28 cellular contexts compared by ENCODE assay signal in genomic region chr18:14098428-14098827, GRCh38.
"Had no signal": no experiment of that assay in that cellular context is flagged by ENCODE, and none has a peak within 500 bp of the region (broad histone marks: within the 10 kb centered on the region; RNA-seq: fewer than 3 reads in every experiment).

No MANE protein-coding gene starts in this region.

- H3K27ac ChIP-seq: colonic mucosa, esophagus muscularis mucosa, foreskin keratinocyte, gastroesophageal sphincter, heart left ventricle, hepatocyte, left lung, neural progenitor cell, parathyroid adenoma, sigmoid colon, spleen, testis, tibial artery had no signal

- H3K4me1 ChIP-seq: colonic mucosa, esophagus muscularis mucosa, foreskin keratinocyte, gastroesophageal sphincter, heart left ventricle, left lung, neural progenitor cell, parathyroid adenoma, sigmoid colon, spleen, testis, tibial artery had no signal

- H3K9me3 ChIP-seq: colonic mucosa, esophagus muscularis mucosa, gastroesophageal sphincter, left lung, sigmoid colon, testis had no signal

- H3K4me1 Mint-ChIP-seq: endodermal cell, nephron, neural progenitor cell had no signal

- H3K27me3 Mint-ChIP-seq: dendritic cell treated with granulocyte-macrophage colony-stimulating factor and Interleukin-4, amounts not matched to agents 40 ng/mL and 50 ng/mL, for 4 days; naive thymus-derived CD4-positive, alpha-beta T cell; progenitor cell of endocrine pancreas; stimulated activated memory B cell treated with anti-CD40 and anti-IgM and Interleukin-4, amounts not matched to agents 10 μg/mL and 1 μg/mL and 100 μg/mL, for 72 hours; type B pancreatic cell had no signal

- H3K4me3 Mint-ChIP-seq: dendritic cell treated with granulocyte-macrophage colony-stimulating factor and Interleukin-4, amounts not matched to agents 40 ng/mL and 50 ng/mL, for 4 days; endodermal cell; naive thymus-derived CD4-positive, alpha-beta T cell; nephron; neural progenitor cell; stimulated activated memory B cell treated with anti-CD40 and anti-IgM and Interleukin-4, amounts not matched to agents 10 μg/mL and 1 μg/mL and 100 μg/mL, for 72 hours; type B pancreatic cell had no signal

- H3K27ac Mint-ChIP-seq: dendritic cell treated with granulocyte-macrophage colony-stimulating factor and Interleukin-4, amounts not matched to agents 40 ng/mL and 50 ng/mL, for 4 days; endodermal cell; naive thymus-derived CD4-positive, alpha-beta T cell; nephron; neural progenitor cell; progenitor cell of endocrine pancreas; stimulated activated memory B cell treated with anti-CD40 and anti-IgM and Interleukin-4, amounts not matched to agents 10 μg/mL and 1 μg/mL and 100 μg/mL, for 72 hours; type B pancreatic cell had no signal

- FAIRE-seq: kidney had no signal

- ATAC-seq: foreskin keratinocyte; gastroesophageal sphincter; heart left ventricle; left cardiac atrium; left lung; naive thymus-derived CD4-positive, alpha-beta T cell; stimulated activated memory B cell treated with anti-CD40 and anti-IgM and Interleukin-4, amounts not matched to agents 10 μg/mL and 1 μg/mL and 100 μg/mL, for 72 hours had no signal

- H3K36me3 ChIP-seq: colonic mucosa, heart left ventricle, left lung had no signal

- DNase-seq: colonic mucosa; effector CD8-positive, alpha-beta T cell; endodermal cell; foreskin keratinocyte; heart left ventricle; kidney; left cardiac atrium; left lung; mesendoderm; midbrain; naive thymus-derived CD4-positive, alpha-beta T cell; sigmoid colon; spleen; stimulated activated CD4-positive, alpha-beta T cell treated with anti-CD3 and anti-CD28 coated beads, Interleukin-4, amount 100 ng/mL, for 4 hours; stimulated activated naive CD8-positive, alpha-beta T cell treated with anti-CD3 and anti-CD28 coated beads, Interleukin-15, Interleukin-2, amounts not matched to agents 100 U/mL and 50 U/mL, for 24 hours; substantia nigra; testis; tibial artery had no signal

- H3K27me3 ChIP-seq: colonic mucosa, esophagus muscularis mucosa, foreskin keratinocyte, gastroesophageal sphincter, heart left ventricle, hepatocyte, left lung, neural progenitor cell, sigmoid colon, spleen, testis, tibial artery had no signal

- H3K9me3 Mint-ChIP-seq: stimulated activated memory B cell treated with anti-CD40 and anti-IgM and Interleukin-4, amounts not matched to agents 10 μg/mL and 1 μg/mL and 100 μg/mL, for 72 hours; type B pancreatic cell had no signal

- H3K4me3 ChIP-seq: colonic mucosa, esophagus muscularis mucosa, gastroesophageal sphincter, heart left ventricle, hepatocyte, left lung, neural progenitor cell, sigmoid colon, spleen, testis, tibial artery had no signal
